23 cellular contexts compared by ENCODE assay signal in the genomic region with DNA sequence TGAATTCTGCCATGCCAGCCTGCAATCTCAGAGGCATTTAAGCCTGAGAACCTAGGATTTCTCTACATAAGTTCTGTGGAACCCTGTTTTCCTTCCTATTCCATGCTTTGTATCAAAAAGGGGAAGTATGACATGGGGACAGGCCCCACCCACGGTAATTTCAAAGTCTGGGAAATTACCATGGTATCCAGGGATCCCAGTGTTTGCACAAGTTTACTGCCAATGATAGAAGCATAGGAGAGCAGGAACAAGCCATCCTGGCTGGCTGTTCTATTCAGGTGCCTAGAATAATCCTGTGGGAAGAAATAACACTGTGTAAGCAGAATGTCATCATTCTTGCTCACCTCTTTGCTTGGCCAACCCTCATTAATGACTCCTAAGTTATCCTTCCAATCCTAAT.
"Had no signal": no experiment of that assay in that cellular context is flagged by ENCODE, and none has a peak within 500 bp of the region (broad histone marks: within the 10 kb centered on the region; RNA-seq: fewer than 3 reads in every experiment).

No MANE protein-coding gene starts in this region.

- H3K9me3 ChIP-seq: esophagus squamous epithelium, gastrocnemius medialis, neutrophil, ovary, prostate gland, tibial artery had no signal

- H3K4me3 Mint-ChIP-seq: activated naive CD8-positive, alpha-beta T cell treated with anti-CD3 and anti-CD28 coated beads for 36 hours; activated T-cell treated with anti-CD3 and anti-CD28 coated beads, Interleukin-2, amount 50 U/mL, for 4 hours; nephron; stimulated activated naive CD8-positive, alpha-beta T cell treated with anti-CD3 and anti-CD28 coated beads, Interleukin-15, amount 100 ng/mL, for 72 hours; WTC11 had no signal

- H3K4me1 Mint-ChIP-seq: nephron, WTC11 had no signal

- DNase-seq: activated CD4-positive, alpha-beta T cell treated with anti-CD3 and anti-CD28 coated beads, Interleukin-2, amount 50 U/mL, for 4 hours; activated CD8-positive, alpha-beta memory T cell treated with anti-CD3 and anti-CD28 coated beads for 24 hours; activated CD8-positive, alpha-beta memory T cell treated with anti-CD3 and anti-CD28 coated beads, Interleukin-2, amount 50 U/mL, for 48 hours; activated naive CD4-positive, alpha-beta T cell treated with Interleukin-2 at 50 U/mL for 16 hours; activated naive CD8-positive, alpha-beta T cell treated with anti-CD3 and anti-CD28 coated beads for 36 hours; activated T-cell treated with anti-CD3 and anti-CD28 coated beads, Interleukin-2, amount 50 U/mL, for 4 hours; central memory CD4-positive, alpha-beta T cell; esophagus squamous epithelium; gastrocnemius medialis; head of caudate nucleus; mammary epithelial cell; midbrain; ovary; right cardiac atrium; stimulated activated CD4-positive, alpha-beta T cell treated with anti-CD3 and anti-CD28 coated beads, Interleukin-1b, Interleukin-23, amount 100 ng/mL, for 48 hours; stimulated activated naive CD8-positive, alpha-beta T cell treated with anti-CD3 and anti-CD28 coated beads, Interleukin-15, amount 100 ng/mL, for 72 hours; T-helper 9 cell; tibial artery had no signal

- H3K4me1 ChIP-seq: esophagus squamous epithelium, gastrocnemius medialis, prostate gland, tibial artery had no signal

- H3K27ac Mint-ChIP-seq: activated naive CD8-positive, alpha-beta T cell treated with anti-CD3 and anti-CD28 coated beads for 36 hours; nephron; stimulated activated naive CD8-positive, alpha-beta T cell treated with anti-CD3 and anti-CD28 coated beads, Interleukin-15, amount 100 ng/mL, for 72 hours; WTC11 had no signal

- H3K27ac ChIP-seq: esophagus squamous epithelium, gastrocnemius medialis, neutrophil, ovary, prostate gland, tibial artery had no signal

- H3K27me3 Mint-ChIP-seq: activated naive CD8-positive, alpha-beta T cell treated with anti-CD3 and anti-CD28 coated beads for 36 hours had no signal

- H3K27me3 ChIP-seq: esophagus squamous epithelium, gastrocnemius medialis, neutrophil, ovary, tibial artery had no signal

- H3K36me3 ChIP-seq: esophagus squamous epithelium, gastrocnemius medialis, neutrophil, ovary, prostate gland, tibial artery had no signal

- H3K9me3 Mint-ChIP-seq: activated naive CD8-positive, alpha-beta T cell treated with anti-CD3 and anti-CD28 coated beads for 36 hours; activated T-cell treated with anti-CD3 and anti-CD28 coated beads, Interleukin-2, amount 50 U/mL, for 4 hours; nephron; stimulated activated naive CD8-positive, alpha-beta T cell treated with anti-CD3 and anti-CD28 coated beads, Interleukin-15, amount 100 ng/mL, for 72 hours; WTC11 had no signal

- H3K36me3 Mint-ChIP-seq: activated naive CD8-positive, alpha-beta T cell treated with anti-CD3 and anti-CD28 coated beads for 36 hours; WTC11 had no signal

- H3K4me3 ChIP-seq: esophagus squamous epithelium, gastrocnemius medialis, ovary, prostate gland, tibial artery had no signal

- ATAC-seq: activated T-cell treated with anti-CD3 and anti-CD28 coated beads, Interleukin-2, amount 50 U/mL, for 4 hours; gastrocnemius medialis; left lobe of liver; stimulated activated naive CD8-positive, alpha-beta T cell treated with anti-CD3 and anti-CD28 coated beads, Interleukin-15, amount 100 ng/mL, for 72 hours; WTC11 had no signal
